In the genomic region with DNA sequence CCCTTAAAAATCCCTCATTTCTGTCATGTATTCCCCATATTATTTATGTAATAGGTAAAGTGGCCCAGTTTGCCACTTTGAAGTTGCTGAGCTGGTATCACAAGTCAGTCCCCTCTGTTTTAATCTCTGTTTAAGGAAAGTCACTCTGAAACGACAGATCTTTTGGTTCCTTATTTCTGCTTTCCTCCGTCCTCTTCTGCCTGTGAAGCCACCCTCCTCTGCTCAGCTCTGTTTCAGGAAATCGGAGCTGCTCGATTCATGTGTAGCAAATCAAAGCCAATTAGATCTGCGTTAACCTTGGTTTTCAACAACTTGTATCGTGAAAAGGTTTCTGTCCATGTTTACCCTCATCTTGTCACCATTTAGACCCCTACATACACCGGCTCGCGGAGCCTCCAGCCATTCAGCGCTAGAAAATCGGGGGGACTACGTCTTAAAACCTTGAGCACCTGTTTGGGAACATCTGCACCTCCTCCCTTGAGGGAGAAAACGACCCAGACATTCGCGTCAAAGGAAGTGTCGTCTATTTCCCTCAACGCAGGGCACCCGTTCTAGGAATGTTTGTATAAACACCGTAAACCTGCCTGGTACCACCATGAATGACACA, we compare ENCODE assay signal across 1 cellular context.
TF ChIP-seq lines count a peak whose summit lies in the region.

No MANE protein-coding gene starts in this region.

TF ChIP-seq in GM12878, 131 proteins besides CTCF, POLR2A, EP300 and RAD21:
- TF ChIP-seq GABPA (IDR thresholded peaks at IDR 0.05; ENCODE audit: low read depth) (0 out of 2 replicates have a peak, but pooled peaks have one; percentile 33), MYB (IDR thresholded peaks at IDR 0.05; ENCODE audit: borderline replicate concordance, low read depth, low read length) (no peak), ZNF384 (IDR thresholded peaks at IDR 0.05; ENCODE audit: borderline replicate concordance, low read depth, low read length) (no peak), RUNX3 (IDR thresholded peaks at IDR 0.05; ENCODE audit: low read length) (no peak), CREB1 (IDR thresholded peaks at IDR 0.05; ENCODE audit: low read depth) (no peak), ETV6 (conservative IDR thresholded peaks at IDR 0.05 in 1 of 2, IDR thresholded peaks at IDR 0.05 in 1 of 2; ENCODE audit: borderline replicate concordance in 1 of 2, low read depth in 1 of 2) (no peak), CBFB (IDR thresholded peaks at IDR 0.05; ENCODE audit: low read depth) (no peak; the same call in 1 of the 2 replicates), LARP7 (IDR thresholded peaks at IDR 0.05) (0 out of 2 replicates have a peak, but pooled peaks have one; percentile 32), STAT1 (conservative IDR thresholded peaks at IDR 0.05) (0 out of 2 replicates have a peak, but pooled peaks have one; percentile 32), ASH2L (IDR thresholded peaks at IDR 0.05; ENCODE audit: borderline replicate concordance, low read depth) (0 out of 2 replicates have a peak, but pooled peaks have one; percentile 62), NRF1 (conservative IDR thresholded peaks at IDR 0.05; ENCODE audit: low read depth, low read length) (no peak), TBL1XR1 (IDR thresholded peaks at IDR 0.05; ENCODE audit: low read depth, low read length) (no peak), SIN3A (IDR thresholded peaks at IDR 0.05; ENCODE audit: low read depth, low read length) (no peak), PML (IDR thresholded peaks at IDR 0.05; ENCODE audit: low read length) (no peak; the same call in 1 of the 2 replicates), NR2C2 (IDR thresholded peaks at IDR 0.05; ENCODE audit: borderline replicate concordance, control insufficient read depth, insufficient read length, low read depth) (no peak), KLF5 (IDR thresholded peaks at IDR 0.05; ENCODE audit: partially characterized antibody) (peak; percentile 32), TCF12 (IDR thresholded peaks at IDR 0.05; ENCODE audit: low read depth, low read length) (no peak), MTA3 (IDR thresholded peaks at IDR 0.05; ENCODE audit: borderline replicate concordance, low read length) (peak; percentile 52; the same call in 1 of the 2 replicates), DPF2 (IDR thresholded peaks at IDR 0.05) (0 out of 2 replicates have a peak, but pooled peaks have one; percentile 12), TCF3 (IDR thresholded peaks at IDR 0.05; ENCODE audit: borderline replicate concordance, insufficient read depth, low read depth, low read length) (no peak), PAX5 (IDR thresholded peaks at IDR 0.05; ENCODE audit: borderline replicate concordance, low read depth, low read length) (no peak), ATF7 (IDR thresholded peaks at IDR 0.05; ENCODE audit: low read depth) (no peak), BMI1 (IDR thresholded peaks at IDR 0.05; ENCODE audit: borderline replicate concordance) (no peak), EED (IDR thresholded peaks at IDR 0.05; ENCODE audit: low read depth) (peak; percentile 47), IKZF1 (conservative IDR thresholded peaks at IDR 0.05) (no peak; the same call in 1 of the 2 replicates), FOXM1 (IDR thresholded peaks at IDR 0.05; ENCODE audit: low read depth, low read length) (no peak), RB1 (IDR thresholded peaks at IDR 0.05; ENCODE audit: borderline replicate concordance) (no peak), HDGF (IDR thresholded peaks at IDR 0.05) (peak; percentile 10; the same call in 1 of the 2 replicates), NFIC (IDR thresholded peaks at IDR 0.05; ENCODE audit: low read depth, low read length) (peak; percentile 67; the same call in 1 of the 2 replicates), ZZZ3 (IDR thresholded peaks at IDR 0.05; ENCODE audit: control insufficient read depth, insufficient read length, low read depth) (no peak)
- TF ChIP-seq, protein P1, sequence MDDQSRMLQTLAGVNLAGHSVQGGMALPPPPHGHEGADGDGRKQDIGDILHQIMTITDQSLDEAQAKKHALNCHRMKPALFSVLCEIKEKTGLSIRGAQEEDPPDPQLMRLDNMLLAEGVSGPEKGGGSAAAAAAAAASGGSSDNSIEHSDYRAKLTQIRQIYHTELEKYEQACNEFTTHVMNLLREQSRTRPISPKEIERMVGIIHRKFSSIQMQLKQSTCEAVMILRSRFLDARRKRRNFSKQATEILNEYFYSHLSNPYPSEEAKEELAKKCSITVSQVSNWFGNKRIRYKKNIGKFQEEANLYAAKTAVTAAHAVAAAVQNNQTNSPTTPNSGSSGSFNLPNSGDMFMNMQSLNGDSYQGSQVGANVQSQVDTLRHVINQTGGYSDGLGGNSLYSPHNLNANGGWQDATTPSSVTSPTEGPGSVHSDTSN (IDR thresholded peaks at IDR 0.05; ENCODE audit: insufficient replicate concordance, low read depth, low read length) = no peak
- TF ChIP-seq, protein P2, sequence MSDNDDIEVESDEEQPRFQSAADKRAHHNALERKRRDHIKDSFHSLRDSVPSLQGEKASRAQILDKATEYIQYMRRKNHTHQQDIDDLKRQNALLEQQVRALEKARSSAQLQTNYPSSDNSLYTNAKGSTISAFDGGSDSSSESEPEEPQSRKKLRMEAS (IDR thresholded peaks at IDR 0.05; ENCODE audit: low read depth, low read length) = no peak
- TF ChIP-seq, protein P3, sequence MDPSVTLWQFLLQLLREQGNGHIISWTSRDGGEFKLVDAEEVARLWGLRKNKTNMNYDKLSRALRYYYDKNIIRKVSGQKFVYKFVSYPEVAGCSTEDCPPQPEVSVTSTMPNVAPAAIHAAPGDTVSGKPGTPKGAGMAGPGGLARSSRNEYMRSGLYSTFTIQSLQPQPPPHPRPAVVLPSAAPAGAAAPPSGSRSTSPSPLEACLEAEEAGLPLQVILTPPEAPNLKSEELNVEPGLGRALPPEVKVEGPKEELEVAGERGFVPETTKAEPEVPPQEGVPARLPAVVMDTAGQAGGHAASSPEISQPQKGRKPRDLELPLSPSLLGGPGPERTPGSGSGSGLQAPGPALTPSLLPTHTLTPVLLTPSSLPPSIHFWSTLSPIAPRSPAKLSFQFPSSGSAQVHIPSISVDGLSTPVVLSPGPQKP (IDR thresholded peaks at IDR 0.05; ENCODE audit: low read depth, low read length) = no peak
- TF ChIP-seq, protein P4, sequence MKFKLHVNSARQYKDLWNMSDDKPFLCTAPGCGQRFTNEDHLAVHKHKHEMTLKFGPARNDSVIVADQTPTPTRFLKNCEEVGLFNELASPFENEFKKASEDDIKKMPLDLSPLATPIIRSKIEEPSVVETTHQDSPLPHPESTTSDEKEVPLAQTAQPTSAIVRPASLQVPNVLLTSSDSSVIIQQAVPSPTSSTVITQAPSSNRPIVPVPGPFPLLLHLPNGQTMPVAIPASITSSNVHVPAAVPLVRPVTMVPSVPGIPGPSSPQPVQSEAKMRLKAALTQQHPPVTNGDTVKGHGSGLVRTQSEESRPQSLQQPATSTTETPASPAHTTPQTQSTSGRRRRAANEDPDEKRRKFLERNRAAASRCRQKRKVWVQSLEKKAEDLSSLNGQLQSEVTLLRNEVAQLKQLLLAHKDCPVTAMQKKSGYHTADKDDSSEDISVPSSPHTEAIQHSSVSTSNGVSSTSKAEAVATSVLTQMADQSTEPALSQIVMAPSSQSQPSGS (IDR thresholded peaks at IDR 0.05; ENCODE audit: low read length) = 0 out of 2 replicates have a peak, but pooled peaks have one; percentile 30
- TF ChIP-seq, protein P5, sequence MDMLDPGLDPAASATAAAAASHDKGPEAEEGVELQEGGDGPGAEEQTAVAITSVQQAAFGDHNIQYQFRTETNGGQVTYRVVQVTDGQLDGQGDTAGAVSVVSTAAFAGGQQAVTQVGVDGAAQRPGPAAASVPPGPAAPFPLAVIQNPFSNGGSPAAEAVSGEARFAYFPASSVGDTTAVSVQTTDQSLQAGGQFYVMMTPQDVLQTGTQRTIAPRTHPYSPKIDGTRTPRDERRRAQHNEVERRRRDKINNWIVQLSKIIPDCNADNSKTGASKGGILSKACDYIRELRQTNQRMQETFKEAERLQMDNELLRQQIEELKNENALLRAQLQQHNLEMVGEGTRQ (IDR thresholded peaks at IDR 0.05; ENCODE audit: borderline replicate concordance, low read depth, low read length) = no peak
- TF ChIP-seq, protein P6, sequence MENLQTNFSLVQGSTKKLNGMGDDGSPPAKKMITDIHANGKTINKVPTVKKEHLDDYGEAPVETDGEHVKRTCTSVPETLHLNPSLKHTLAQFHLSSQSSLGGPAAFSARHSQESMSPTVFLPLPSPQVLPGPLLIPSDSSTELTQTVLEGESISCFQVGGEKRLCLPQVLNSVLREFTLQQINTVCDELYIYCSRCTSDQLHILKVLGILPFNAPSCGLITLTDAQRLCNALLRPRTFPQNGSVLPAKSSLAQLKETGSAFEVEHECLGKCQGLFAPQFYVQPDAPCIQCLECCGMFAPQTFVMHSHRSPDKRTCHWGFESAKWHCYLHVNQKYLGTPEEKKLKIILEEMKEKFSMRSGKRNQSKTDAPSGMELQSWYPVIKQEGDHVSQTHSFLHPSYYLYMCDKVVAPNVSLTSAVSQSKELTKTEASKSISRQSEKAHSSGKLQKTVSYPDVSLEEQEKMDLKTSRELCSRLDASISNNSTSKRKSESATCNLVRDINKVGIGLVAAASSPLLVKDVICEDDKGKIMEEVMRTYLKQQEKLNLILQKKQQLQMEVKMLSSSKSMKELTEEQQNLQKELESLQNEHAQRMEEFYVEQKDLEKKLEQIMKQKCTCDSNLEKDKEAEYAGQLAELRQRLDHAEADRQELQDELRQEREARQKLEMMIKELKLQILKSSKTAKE (IDR thresholded peaks at IDR 0.05; ENCODE audit: low read depth, poor library complexity, severe bottlenecking) = peak; percentile 19
- TF ChIP-seq, protein P7, sequence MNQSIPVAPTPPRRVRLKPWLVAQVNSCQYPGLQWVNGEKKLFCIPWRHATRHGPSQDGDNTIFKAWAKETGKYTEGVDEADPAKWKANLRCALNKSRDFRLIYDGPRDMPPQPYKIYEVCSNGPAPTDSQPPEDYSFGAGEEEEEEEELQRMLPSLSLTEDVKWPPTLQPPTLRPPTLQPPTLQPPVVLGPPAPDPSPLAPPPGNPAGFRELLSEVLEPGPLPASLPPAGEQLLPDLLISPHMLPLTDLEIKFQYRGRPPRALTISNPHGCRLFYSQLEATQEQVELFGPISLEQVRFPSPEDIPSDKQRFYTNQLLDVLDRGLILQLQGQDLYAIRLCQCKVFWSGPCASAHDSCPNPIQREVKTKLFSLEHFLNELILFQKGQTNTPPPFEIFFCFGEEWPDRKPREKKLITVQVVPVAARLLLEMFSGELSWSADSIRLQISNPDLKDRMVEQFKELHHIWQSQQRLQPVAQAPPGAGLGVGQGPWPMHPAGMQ (IDR thresholded peaks at IDR 0.05; ENCODE audit: borderline replicate concordance) = peak; percentile 93
- TF ChIP-seq, protein P8, sequence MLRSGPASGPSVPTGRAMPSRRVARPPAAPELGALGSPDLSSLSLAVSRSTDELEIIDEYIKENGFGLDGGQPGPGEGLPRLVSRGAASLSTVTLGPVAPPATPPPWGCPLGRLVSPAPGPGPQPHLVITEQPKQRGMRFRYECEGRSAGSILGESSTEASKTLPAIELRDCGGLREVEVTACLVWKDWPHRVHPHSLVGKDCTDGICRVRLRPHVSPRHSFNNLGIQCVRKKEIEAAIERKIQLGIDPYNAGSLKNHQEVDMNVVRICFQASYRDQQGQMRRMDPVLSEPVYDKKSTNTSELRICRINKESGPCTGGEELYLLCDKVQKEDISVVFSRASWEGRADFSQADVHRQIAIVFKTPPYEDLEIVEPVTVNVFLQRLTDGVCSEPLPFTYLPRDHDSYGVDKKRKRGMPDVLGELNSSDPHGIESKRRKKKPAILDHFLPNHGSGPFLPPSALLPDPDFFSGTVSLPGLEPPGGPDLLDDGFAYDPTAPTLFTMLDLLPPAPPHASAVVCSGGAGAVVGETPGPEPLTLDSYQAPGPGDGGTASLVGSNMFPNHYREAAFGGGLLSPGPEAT (IDR thresholded peaks at IDR 0.05; ENCODE audit: low read depth) = peak; percentile 50; the same call in 1 of the 2 replicates
- TF ChIP-seq, protein P9, sequence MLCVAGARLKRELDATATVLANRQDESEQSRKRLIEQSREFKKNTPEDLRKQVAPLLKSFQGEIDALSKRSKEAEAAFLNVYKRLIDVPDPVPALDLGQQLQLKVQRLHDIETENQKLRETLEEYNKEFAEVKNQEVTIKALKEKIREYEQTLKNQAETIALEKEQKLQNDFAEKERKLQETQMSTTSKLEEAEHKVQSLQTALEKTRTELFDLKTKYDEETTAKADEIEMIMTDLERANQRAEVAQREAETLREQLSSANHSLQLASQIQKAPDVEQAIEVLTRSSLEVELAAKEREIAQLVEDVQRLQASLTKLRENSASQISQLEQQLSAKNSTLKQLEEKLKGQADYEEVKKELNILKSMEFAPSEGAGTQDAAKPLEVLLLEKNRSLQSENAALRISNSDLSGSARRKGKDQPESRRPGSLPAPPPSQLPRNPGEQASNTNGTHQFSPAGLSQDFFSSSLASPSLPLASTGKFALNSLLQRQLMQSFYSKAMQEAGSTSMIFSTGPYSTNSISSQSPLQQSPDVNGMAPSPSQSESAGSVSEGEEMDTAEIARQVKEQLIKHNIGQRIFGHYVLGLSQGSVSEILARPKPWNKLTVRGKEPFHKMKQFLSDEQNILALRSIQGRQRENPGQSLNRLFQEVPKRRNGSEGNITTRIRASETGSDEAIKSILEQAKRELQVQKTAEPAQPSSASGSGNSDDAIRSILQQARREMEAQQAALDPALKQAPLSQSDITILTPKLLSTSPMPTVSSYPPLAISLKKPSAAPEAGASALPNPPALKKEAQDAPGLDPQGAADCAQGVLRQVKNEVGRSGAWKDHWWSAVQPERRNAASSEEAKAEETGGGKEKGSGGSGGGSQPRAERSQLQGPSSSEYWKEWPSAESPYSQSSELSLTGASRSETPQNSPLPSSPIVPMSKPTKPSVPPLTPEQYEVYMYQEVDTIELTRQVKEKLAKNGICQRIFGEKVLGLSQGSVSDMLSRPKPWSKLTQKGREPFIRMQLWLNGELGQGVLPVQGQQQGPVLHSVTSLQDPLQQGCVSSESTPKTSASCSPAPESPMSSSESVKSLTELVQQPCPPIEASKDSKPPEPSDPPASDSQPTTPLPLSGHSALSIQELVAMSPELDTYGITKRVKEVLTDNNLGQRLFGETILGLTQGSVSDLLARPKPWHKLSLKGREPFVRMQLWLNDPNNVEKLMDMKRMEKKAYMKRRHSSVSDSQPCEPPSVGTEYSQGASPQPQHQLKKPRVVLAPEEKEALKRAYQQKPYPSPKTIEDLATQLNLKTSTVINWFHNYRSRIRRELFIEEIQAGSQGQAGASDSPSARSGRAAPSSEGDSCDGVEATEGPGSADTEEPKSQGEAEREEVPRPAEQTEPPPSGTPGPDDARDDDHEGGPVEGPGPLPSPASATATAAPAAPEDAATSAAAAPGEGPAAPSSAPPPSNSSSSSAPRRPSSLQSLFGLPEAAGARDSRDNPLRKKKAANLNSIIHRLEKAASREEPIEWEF (IDR thresholded peaks at IDR 0.05; ENCODE audit: insufficient replicate concordance, low read depth, low read length) = peak; percentile 34
TF ChIP-seq in GM12878: peak in this region for 15.
